ENCODE assay signal across 2 cellular contexts in genomic region chr12:93989913-93990312, GRCh38.
TF ChIP-seq lines count a peak whose summit lies in the region.

No MANE protein-coding gene starts in this region.

TF ChIP-seq in IMR-90, 13 proteins besides CTCF, POLR2A, EP300 and RAD21:
- TF ChIP-seq CHD1 (IDR thresholded peaks at IDR 0.05; ENCODE audit: low read depth, low read length): no peak

TF ChIP-seq in H1, 55 proteins besides CTCF, POLR2A, EP300 and RAD21:
- TF ChIP-seq TAF1 (IDR thresholded peaks at IDR 0.05; ENCODE audit: low read depth, low read length) (no peak), RXRA (IDR thresholded peaks at IDR 0.05; ENCODE audit: insufficient read depth, low read depth, low read length) (no peak)
